ENCODE assay signal across 22 cellular contexts in the genomic region with DNA sequence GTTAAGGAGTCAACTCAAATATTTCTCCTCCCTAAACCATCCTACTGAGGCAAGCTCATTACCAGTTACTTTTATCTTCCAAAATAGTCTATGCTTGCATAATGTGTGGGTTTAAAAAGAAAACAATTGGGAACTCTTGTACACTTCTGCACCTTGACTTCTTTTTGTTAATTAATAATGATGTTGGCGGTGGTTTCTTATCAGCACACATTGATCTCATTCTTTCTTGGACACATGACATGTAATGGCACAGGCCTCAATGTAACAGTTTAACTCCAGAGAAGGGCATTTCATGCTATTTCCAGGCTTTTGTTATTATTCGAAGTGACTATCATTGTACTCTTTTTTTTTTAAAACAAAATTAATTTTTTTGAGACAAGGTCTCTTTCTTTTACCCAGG. TPM values are rescaled to one million over a fixed set of nuclear protein-coding genes. Genes with fewer than 3 reads are reported as not detected.
"Had no signal": no experiment of that assay in that cellular context is flagged by ENCODE, and none has a peak within 500 bp of the region (broad histone marks: within the 10 kb centered on the region; RNA-seq: fewer than 3 reads in every experiment).

No MANE protein-coding gene starts in this region.

- H3K4me3 Mint-ChIP-seq: activated naive CD4-positive, alpha-beta T cell treated with anti-CD3 and anti-CD28 coated beads, Interleukin-2, amount 50 U/mL, for 24 hours; stimulated activated naive CD8-positive, alpha-beta T cell treated with anti-CD3 and anti-CD28 coated beads, Interleukin-15, Interleukin-2, amounts not matched to agents 100 ng/mL and 50 ng/mL, for 24 hours; WTC11 had no signal

- H3K36me3 Mint-ChIP-seq: activated naive CD4-positive, alpha-beta T cell treated with anti-CD3 and anti-CD28 coated beads, Interleukin-2, amount 50 U/mL, for 24 hours; WTC11 had no signal

- H3K4me1 ChIP-seq: thyroid gland had no signal

- H3K4me3 ChIP-seq: heart right ventricle, lung, thyroid gland, upper lobe of right lung had no signal

- H3K4me1 Mint-ChIP-seq: activated naive CD4-positive, alpha-beta T cell treated with anti-CD3 and anti-CD28 coated beads, Interleukin-2, amount 50 U/mL, for 24 hours had no signal

- H3K9me3 ChIP-seq: heart right ventricle, thyroid gland, upper lobe of right lung had no signal

- ATAC-seq: heart right ventricle, left colon, upper lobe of right lung had no signal

- DNase-seq: activated gamma-delta T cell treated with Interleukin-2 at 50 U/mL for 16 hours; activated T-cell treated with anti-CD3 and anti-CD28 coated beads, Interleukin-2, amount 50 U/mL, for 1 hour; anterior cingulate cortex; caudate nucleus; effector CD8-positive, alpha-beta T cell; erythroblast; foreskin fibroblast; heart right ventricle; left colon; stimulated activated CD4-positive, alpha-beta T cell treated with anti-CD3 and anti-CD28 coated beads, Interleukin-12 subunit alpha, Interleukin-12 subunit beta, amount 100 ng/mL, for 4 hours; stimulated activated CD4-positive, alpha-beta T cell treated with anti-CD3 and anti-CD28 coated beads, Interleukin-1b, Interleukin-23, amount 100 ng/mL, for 48 hours; substantia nigra; T-helper 9 cell; thyroid gland; upper lobe of right lung had no signal

- H3K27ac ChIP-seq: brain microvascular endothelial cell, heart right ventricle, thyroid gland, upper lobe of right lung had no signal

- H3K36me3 ChIP-seq: brain microvascular endothelial cell, thyroid gland had no signal

- H3K9me3 Mint-ChIP-seq: activated naive CD4-positive, alpha-beta T cell treated with anti-CD3 and anti-CD28 coated beads, Interleukin-2, amount 50 U/mL, for 24 hours; stimulated activated naive CD8-positive, alpha-beta T cell treated with anti-CD3 and anti-CD28 coated beads, Interleukin-15, Interleukin-2, amounts not matched to agents 100 ng/mL and 50 ng/mL, for 24 hours; WTC11 had no signal

- H3K27ac Mint-ChIP-seq: activated naive CD4-positive, alpha-beta T cell treated with anti-CD3 and anti-CD28 coated beads, Interleukin-2, amount 50 U/mL, for 24 hours; progenitor cell of endocrine pancreas; WTC11 had no signal

- H3K27me3 ChIP-seq: brain microvascular endothelial cell, thyroid gland, upper lobe of right lung had no signal

RNA-seq across cellular contexts. Expression of a gene that starts 7.8 kb away (rescaled TPM):
- polyA plus RNA-seq: neural cell had no signal
